In genomic region chr15:57505949-57506391, GRCh38 we compare ENCODE assay signal across 1 cellular context.
A peak's percentile ranks its signal among the peaks of the same experiment; 100 is the strongest.
TF ChIP-seq lines count a peak whose summit lies in the region.

No MANE protein-coding gene starts in this region.

TF ChIP-seq in HepG2, 621 proteins besides CTCF, POLR2A, EP300 and RAD21 (continued from another document):
- TF ChIP-seq, protein P1, sequence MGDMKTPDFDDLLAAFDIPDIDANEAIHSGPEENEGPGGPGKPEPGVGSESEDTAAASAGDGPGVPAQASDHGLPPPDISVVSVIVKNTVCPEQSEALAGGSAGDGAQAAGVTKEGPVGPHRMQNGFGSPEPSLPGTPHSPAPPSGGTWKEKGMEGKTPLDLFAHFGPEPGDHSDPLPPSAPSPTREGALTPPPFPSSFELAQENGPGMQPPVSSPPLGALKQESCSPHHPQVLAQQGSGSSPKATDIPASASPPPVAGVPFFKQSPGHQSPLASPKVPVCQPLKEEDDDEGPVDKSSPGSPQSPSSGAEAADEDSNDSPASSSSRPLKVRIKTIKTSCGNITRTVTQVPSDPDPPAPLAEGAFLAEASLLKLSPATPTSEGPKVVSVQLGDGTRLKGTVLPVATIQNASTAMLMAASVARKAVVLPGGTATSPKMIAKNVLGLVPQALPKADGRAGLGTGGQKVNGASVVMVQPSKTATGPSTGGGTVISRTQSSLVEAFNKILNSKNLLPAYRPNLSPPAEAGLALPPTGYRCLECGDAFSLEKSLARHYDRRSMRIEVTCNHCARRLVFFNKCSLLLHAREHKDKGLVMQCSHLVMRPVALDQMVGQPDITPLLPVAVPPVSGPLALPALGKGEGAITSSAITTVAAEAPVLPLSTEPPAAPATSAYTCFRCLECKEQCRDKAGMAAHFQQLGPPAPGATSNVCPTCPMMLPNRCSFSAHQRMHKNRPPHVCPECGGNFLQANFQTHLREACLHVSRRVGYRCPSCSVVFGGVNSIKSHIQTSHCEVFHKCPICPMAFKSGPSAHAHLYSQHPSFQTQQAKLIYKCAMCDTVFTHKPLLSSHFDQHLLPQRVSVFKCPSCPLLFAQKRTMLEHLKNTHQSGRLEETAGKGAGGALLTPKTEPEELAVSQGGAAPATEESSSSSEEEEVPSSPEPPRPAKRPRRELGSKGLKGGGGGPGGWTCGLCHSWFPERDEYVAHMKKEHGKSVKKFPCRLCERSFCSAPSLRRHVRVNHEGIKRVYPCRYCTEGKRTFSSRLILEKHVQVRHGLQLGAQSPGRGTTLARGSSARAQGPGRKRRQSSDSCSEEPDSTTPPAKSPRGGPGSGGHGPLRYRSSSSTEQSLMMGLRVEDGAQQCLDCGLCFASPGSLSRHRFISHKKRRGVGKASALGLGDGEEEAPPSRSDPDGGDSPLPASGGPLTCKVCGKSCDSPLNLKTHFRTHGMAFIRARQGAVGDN (CRISPR knock-in tag; IDR thresholded peaks at IDR 0.05), result peak; percentile 63
- TF ChIP-seq DBP (CRISPR knock-in tag; IDR thresholded peaks at IDR 0.05; ENCODE audit: not compliant biosample characterization) (no peak), ZNF501 (CRISPR knock-in tag; IDR thresholded peaks at IDR 0.05) (0 out of 2 replicates have a peak, but pooled peaks have one; percentile 21), KLF15 (CRISPR knock-in tag; IDR thresholded peaks at IDR 0.05; ENCODE audit: borderline replicate concordance) (no peak), SAP130 (CRISPR knock-in tag; IDR thresholded peaks at IDR 0.05; ENCODE audit: low read depth) (peak; percentile 34; the same call in 1 of the 2 replicates), ZBTB33 (CRISPR knock-in tag; IDR thresholded peaks at IDR 0.05) (peak; percentile 36; the same call in 1 of the 2 replicates), FOXA3 (CRISPR knock-in tag; IDR thresholded peaks at IDR 0.05) (0 out of 2 replicates have a peak, but pooled peaks have one; percentile 20), MTF1 (CRISPR knock-in tag; IDR thresholded peaks at IDR 0.05) (no peak), ZNF143 (CRISPR knock-in tag; IDR thresholded peaks at IDR 0.05) (no peak), ISL2 (CRISPR knock-in tag; IDR thresholded peaks at IDR 0.05) (no peak), ZNF782 (CRISPR knock-in tag; IDR thresholded peaks at IDR 0.05; ENCODE audit: borderline replicate concordance) (no peak), CREBL2 (CRISPR knock-in tag; IDR thresholded peaks at IDR 0.05; ENCODE audit: borderline replicate concordance) (no peak)
- TF ChIP-seq, protein P2, sequence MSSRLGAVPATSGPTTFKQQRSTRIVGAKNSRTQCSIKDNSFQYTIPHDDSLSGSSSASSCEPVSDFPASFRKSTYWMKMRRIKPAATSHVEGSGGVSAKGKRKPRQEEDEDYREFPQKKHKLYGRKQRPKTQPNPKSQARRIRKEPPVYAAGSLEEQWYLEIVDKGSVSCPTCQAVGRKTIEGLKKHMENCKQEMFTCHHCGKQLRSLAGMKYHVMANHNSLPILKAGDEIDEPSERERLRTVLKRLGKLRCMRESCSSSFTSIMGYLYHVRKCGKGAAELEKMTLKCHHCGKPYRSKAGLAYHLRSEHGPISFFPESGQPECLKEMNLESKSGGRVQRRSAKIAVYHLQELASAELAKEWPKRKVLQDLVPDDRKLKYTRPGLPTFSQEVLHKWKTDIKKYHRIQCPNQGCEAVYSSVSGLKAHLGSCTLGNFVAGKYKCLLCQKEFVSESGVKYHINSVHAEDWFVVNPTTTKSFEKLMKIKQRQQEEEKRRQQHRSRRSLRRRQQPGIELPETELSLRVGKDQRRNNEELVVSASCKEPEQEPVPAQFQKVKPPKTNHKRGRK (CRISPR knock-in tag; IDR thresholded peaks at IDR 0.05), result no peak
TF ChIP-seq in HepG2: peak in this region for 7.
